Comparison of ENCODE assay signal across 9 cellular contexts in the genomic region with DNA sequence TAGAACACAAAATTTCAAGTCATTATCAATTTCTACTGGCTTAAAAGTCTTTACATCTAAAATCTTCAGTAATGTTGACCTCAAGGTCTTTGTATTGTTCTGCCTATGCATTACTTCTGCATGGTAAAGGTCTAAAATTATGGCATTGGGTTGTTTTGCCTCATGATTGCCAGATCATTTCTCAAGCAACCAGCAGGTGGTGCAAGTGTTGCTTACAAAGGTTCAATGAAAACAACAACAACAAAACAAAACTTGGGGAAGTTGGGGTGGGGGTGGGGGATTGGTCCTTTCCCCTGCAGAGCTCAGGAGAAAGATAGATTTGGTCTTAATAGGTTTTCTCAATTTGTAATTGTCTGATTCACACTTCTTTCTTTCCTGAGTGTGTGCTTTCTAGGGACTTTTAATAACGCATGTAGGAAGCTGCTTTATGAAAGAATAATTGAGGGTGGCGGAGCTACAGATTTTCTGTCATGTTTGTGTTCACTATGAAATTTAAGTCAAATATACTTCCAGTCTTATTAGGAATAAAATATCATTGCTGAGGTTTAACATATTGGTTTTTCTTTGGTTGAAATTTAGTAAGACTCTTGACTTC.
DNase-seq lines count a peak whose midpoint lies in the region; ATAC-seq, FAIRE-seq and TF ChIP-seq lines count a peak whose summit lies in the region.
"Had no signal": no experiment of that assay in that cellular context is flagged by ENCODE, and none has a peak within 500 bp of the region (broad histone marks: within the 10 kb centered on the region; RNA-seq: fewer than 3 reads in every experiment).

No MANE protein-coding gene starts in this region.

- no peak overlapping the region for H4K91ac ChIP-seq in mesenchymal stem cell (ENCODE audit: low read length)

- H4K8ac ChIP-seq in mesenchymal stem cell (ENCODE audit: low read length), result no peak overlapping the region

- no peaks in the 10 kb centered on the region for H3K79me2 ChIP-seq in K562 (ENCODE audit: control insufficient read depth, insufficient read depth, low read length)

- no peak overlapping the region for H3K23ac ChIP-seq in mesenchymal stem cell (ENCODE audit: low read length in 2 of 2)

- ATAC-seq in K562, result no peak

- H3K4me3 ChIP-seq in K562 (no peak overlapping the region), mesenchymal stem cell (ENCODE audit: insufficient read depth in 1 of 2, low read depth in 1 of 2, low read length in 2 of 2) (no peak overlapping the region)

- no peaks in the 10 kb centered on the region for H3K36me3 ChIP-seq in K562 (ENCODE audit: control insufficient read depth, insufficient read depth, low read length)
- no peaks in the 10 kb centered on the region for H3K36me3 ChIP-seq in mesenchymal stem cell (ENCODE audit: control insufficient read depth in 1 of 2, insufficient read depth in 2 of 2, low read depth in 1 of 2, low read length in 2 of 2)

- no peak overlapping the region for H3K27ac ChIP-seq in K562 (ENCODE audit: extremely low read depth, low read depth, low read length)
- no peak overlapping the region for H3K27ac ChIP-seq in mesenchymal stem cell (ENCODE audit: low read length, poor library complexity, severe bottlenecking)

- H3K4me1 ChIP-seq in K562 (replicated peaks in 1 of 2; ENCODE audit: control insufficient read depth in 2 of 2, insufficient read depth in 2 of 2, low read length in 2 of 2), result no peaks in the 10 kb centered on the region
- no peaks in the 10 kb centered on the region for H3K4me1 ChIP-seq in mesenchymal stem cell (ENCODE audit: control insufficient read depth, insufficient read depth, low read depth, low read length)

- CTCF ChIA-PET in K562 (lab: Yijun Ruan, JAX; ENCODE audit: low intra/inter-chr PET ratio), result no interaction called here

- H3K79me1 ChIP-seq in mesenchymal stem cell (replicated peaks; ENCODE audit: low read length, poor library complexity, severe bottlenecking), result no peaks in the 10 kb centered on the region

- no peak overlapping the region for H3K9ac ChIP-seq in K562 (ENCODE audit: insufficient read depth in 1 of 2, low read depth in 2 of 2, low read length in 2 of 2)
- no peak overlapping the region for H3K9ac ChIP-seq in mesenchymal stem cell (ENCODE audit: low read length)

- TF ChIP-seq POLR2A in K562 (conservative IDR thresholded peaks at IDR 0.05), result no peak
- TF ChIP-seq POLR2A in H54 (IDR thresholded peaks at IDR 0.05; ENCODE audit: low read depth, low read length), result no peak

- peak; percentile 1 for DNase-seq in EL
- DNase-seq in HT1080 (ENCODE audit: low read depth), result peak; percentile 0
- DNase-seq in K562 (ENCODE audit: extremely low read depth in 1 of 4, low spot score in 3 of 4), result peak; percentile 7 to 34 (median 14)
- DNase-seq in mesenchymal stem cell, result peak; percentile 14
- no peak for DNase-seq in stimulated activated CD4-positive, alpha-beta T cell treated with anti-CD3 and anti-CD28 coated beads, Interleukin-2, amount 100 ng/mL, for 48 hours
- DNase-seq in activated CD4-positive, CD25-positive, alpha-beta regulatory T cell (lab: John Stamatoyannopoulos, UW), result no peak
- DNase-seq in H54 (ENCODE audit: insufficient read length, low spot score), result no peak
- DNase-seq in LoVo (ENCODE audit: low spot score), result no peak
- DNase-seq: activated CD4-positive, alpha-beta memory T cell treated with anti-CD3 and anti-CD28 coated beads, Interleukin-2, amount 10 ng/mL, durations not matched to agents 7 days and 5 days had no signal

- H3K18ac ChIP-seq in mesenchymal stem cell (ENCODE audit: low read depth in 1 of 2, low read length in 2 of 2), result no peak overlapping the region

- H2AFZ ChIP-seq in K562 (ENCODE audit: low read depth, low read length) (no peak overlapping the region), mesenchymal stem cell (ENCODE audit: low read depth, low read length) (no peak overlapping the region)

- no peak overlapping the region for H2BK12ac ChIP-seq in mesenchymal stem cell (ENCODE audit: low read length in 2 of 2)

- H2AK5ac ChIP-seq in mesenchymal stem cell (ENCODE audit: low read length, severe bottlenecking), result no peak overlapping the region

- H2BK15ac ChIP-seq in mesenchymal stem cell (ENCODE audit: low read depth, poor library complexity, severe bottlenecking), result no peak overlapping the region

- TF ChIP-seq EP300 in K562 (IDR thresholded peaks at IDR 0.05; ENCODE audit: low read length), result no peak

- WGBS in K562 (ENCODE audit: insufficient coverage, low coverage, missing lambda C conversion rate), result 70% methylated on average over 1 of the region's 2 CpGs
- WGBS in mesenchymal stem cell, result no CpG with 5 or more reads among the region's 2 CpGs

- in situ Hi-C loops in K562 (cut with MboI), result loop anchor here (25.0 kb wide), 1 partner anchor 803 kb away; no protein-coding TSS in a partner anchor

- H3K4me2 ChIP-seq in K562 (ENCODE audit: insufficient read depth, low read length) (no peak overlapping the region), mesenchymal stem cell (ENCODE audit: low read length, poor library complexity, severe bottlenecking) (no peak overlapping the region)

- no peak; a peak in 1 of 4 replicates for TF ChIP-seq RAD21 in K562 (CRISPR knock-in tag; conservative IDR thresholded peaks at IDR 0.05 in 1 of 2, IDR thresholded peaks at IDR 0.05 in 1 of 2)

- intact Hi-C loops in K562 (cut with micrococcal nuclease), result loop anchor here (1.0 kb wide), 1 partner anchor 801 kb away; no protein-coding TSS in a partner anchor

- H3K9me3 ChIP-seq in K562 (replicated peaks; ENCODE audit: control insufficient read depth, insufficient read depth, low read depth, low read length), result no peaks in the 10 kb centered on the region
- H3K9me3 ChIP-seq in mesenchymal stem cell (ENCODE audit: control insufficient read depth, low read length), result no peaks in the 10 kb centered on the region

- FAIRE-seq in K562 (lab: Jason Lieb, UNC) (peak; percentile 61), H54 (lab: Jason Lieb, UNC) (no peak)

- H3K9me1 ChIP-seq in K562 (ENCODE audit: control insufficient read depth, insufficient read depth, low read length), result no peaks in the 10 kb centered on the region

- H3K4ac ChIP-seq in mesenchymal stem cell (ENCODE audit: low read depth in 1 of 2, low read length in 2 of 2), result no peak overlapping the region

- H2BK5ac ChIP-seq in mesenchymal stem cell (ENCODE audit: low read depth, low read length, poor library complexity, severe bottlenecking), result no peak overlapping the region

- no TSS peak for BruUV-seq in K562 (replicated peaks; lab: Mats Ljungman, UMichigan)

- peak; percentile 31 to 53 (median 40); a peak in 3 of 6 replicates for TF ChIP-seq CTCF in K562 (IDR thresholded peaks at IDR 0.05 in 2 of 3, conservative IDR thresholded peaks at IDR 0.05 in 1 of 3; ENCODE audit: insufficient read depth in 2 of 3, low read depth in 1 of 3, low read length in 3 of 3)

- POLR2A ChIA-PET in K562 (lab: Yijun Ruan, JAX), result no interaction called here

- H3K14ac ChIP-seq in mesenchymal stem cell (ENCODE audit: low read length in 2 of 2), result no peak overlapping the region

- no peak overlapping the region for H2BK120ac ChIP-seq in mesenchymal stem cell (ENCODE audit: low read depth, low read length)

- no peaks in the 10 kb centered on the region for H4K20me1 ChIP-seq in K562 (replicated peaks; ENCODE audit: control insufficient read depth, insufficient read depth, low read length)

- H3K27me3 ChIP-seq in K562 (ENCODE audit: control insufficient read depth in 2 of 2, insufficient read depth in 2 of 2, low read length in 2 of 2) (no peaks in the 10 kb centered on the region), mesenchymal stem cell (ENCODE audit: control insufficient read depth in 1 of 2, insufficient read depth in 1 of 2, low read length in 2 of 2) (peaks cover 0 to 5% of the 10 kb centered on the region in 2 experiments)

TF ChIP-seq in K562, 482 proteins besides CTCF, POLR2A, EP300 and RAD21:
- 0 out of 2 replicates have a peak, but pooled peaks have one; percentile 15 for TF ChIP-seq SMC3 (conservative IDR thresholded peaks at IDR 0.05; ENCODE audit: insufficient read depth, low read depth, low read length)
- TF ChIP-seq, protein P1, sequence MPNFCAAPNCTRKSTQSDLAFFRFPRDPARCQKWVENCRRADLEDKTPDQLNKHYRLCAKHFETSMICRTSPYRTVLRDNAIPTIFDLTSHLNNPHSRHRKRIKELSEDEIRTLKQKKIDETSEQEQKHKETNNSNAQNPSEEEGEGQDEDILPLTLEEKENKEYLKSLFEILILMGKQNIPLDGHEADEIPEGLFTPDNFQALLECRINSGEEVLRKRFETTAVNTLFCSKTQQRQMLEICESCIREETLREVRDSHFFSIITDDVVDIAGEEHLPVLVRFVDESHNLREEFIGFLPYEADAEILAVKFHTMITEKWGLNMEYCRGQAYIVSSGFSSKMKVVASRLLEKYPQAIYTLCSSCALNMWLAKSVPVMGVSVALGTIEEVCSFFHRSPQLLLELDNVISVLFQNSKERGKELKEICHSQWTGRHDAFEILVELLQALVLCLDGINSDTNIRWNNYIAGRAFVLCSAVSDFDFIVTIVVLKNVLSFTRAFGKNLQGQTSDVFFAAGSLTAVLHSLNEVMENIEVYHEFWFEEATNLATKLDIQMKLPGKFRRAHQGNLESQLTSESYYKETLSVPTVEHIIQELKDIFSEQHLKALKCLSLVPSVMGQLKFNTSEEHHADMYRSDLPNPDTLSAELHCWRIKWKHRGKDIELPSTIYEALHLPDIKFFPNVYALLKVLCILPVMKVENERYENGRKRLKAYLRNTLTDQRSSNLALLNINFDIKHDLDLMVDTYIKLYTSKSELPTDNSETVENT (CRISPR knock-in tag; IDR thresholded peaks at IDR 0.05), result no peak
- TF ChIP-seq ILF3 (IDR thresholded peaks at IDR 0.05; ENCODE audit: borderline replicate concordance), result no peak
- TF ChIP-seq FOXK2 (conservative IDR thresholded peaks at IDR 0.05 in 1 of 2, IDR thresholded peaks at IDR 0.05 in 1 of 2; ENCODE audit: low read depth in 2 of 2), result peak in 1 of 2 experiments; percentile 30; a peak in 1 of 4 replicates
- no peak for TF ChIP-seq CBX2 (IDR thresholded peaks at IDR 0.05; ENCODE audit: insufficient read depth, low read length, poor library complexity, severe bottlenecking)
- TF ChIP-seq, protein P2, sequence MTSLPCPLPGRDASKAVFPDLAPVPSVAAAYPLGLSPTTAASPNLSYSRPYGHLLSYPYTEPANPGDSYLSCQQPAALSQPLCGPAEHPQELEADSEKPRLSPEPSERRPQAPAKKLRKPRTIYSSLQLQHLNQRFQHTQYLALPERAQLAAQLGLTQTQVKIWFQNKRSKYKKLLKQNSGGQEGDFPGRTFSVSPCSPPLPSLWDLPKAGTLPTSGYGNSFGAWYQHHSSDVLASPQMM (CRISPR knock-in tag; IDR thresholded peaks at IDR 0.05), result no peak
- no peak for TF ChIP-seq SREBF2 (CRISPR knock-in tag; IDR thresholded peaks at IDR 0.05)
TF ChIP-seq in K562: peak in this region for 2.

Comparison
In these comparisons a context has a peak if more than half of its experiments do, and no peak if none do; other contexts are left out.
1. DNase-seq: peak in EL (single experiment), HT1080 (single experiment), K562 (4 of 4) and mesenchymal stem cell (single experiment); none in stimulated activated CD4-positive, alpha-beta T cell treated with anti-CD3 and anti-CD28 coated beads, Interleukin-2, amount 100 ng/mL, for 48 hours (0 of 2), activated CD4-positive, CD25-positive, alpha-beta regulatory T cell (0 of 4), H54 (single experiment) and LoVo (single experiment).